ENCODE assay signal across 8 cellular contexts in the genomic region with DNA sequence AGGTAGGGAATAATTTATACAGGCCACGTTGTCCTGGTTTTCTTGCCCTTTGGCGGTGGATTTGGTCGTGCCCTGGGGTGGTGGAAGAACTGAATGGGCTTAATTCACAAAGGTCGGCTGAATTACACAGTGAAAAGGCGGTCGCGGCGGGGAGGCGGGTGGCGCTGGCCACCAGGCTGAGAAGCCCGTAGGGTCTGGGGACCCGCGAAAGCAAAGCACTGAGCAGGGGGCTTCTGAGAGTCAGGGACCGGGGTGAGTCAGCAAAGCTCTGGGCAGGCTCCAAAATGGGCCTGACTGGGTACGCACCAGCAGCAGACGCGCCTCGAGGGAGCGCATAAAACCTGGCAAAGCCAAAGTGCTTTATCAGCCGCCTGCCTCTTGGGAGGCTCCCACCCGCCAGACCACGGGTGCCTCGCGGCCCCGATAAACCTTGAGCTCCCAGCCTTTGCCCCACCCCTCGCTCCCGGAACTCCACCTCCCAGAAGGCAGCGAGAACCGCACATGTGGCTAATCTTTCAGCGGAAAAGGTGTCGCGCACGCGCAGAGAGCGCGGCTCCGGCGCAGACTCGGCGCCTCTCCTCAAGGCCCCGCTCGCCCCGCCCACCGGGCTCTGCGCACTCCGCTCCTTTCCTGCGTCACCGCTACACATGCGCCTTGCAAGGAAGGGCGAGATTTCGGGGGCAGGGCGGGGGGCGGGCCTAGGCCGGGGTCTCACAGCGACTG.
DNase-seq lines count a peak whose midpoint lies in the region; ATAC-seq, FAIRE-seq and TF ChIP-seq lines count a peak whose summit lies in the region.

No MANE protein-coding gene starts in this region.

- FAIRE-seq in D721Med (lab: Jason Lieb, UNC), result no peak

- no peak for TF ChIP-seq CTCF in D721Med (IDR thresholded peaks at IDR 0.05; ENCODE audit: insufficient read depth, missing control alignments)
- no peak for TF ChIP-seq CTCF in OCI-LY1 (IDR thresholded peaks at IDR 0.05; ENCODE audit: low read length)

- peak; percentile 81 for ATAC-seq in GM21526 (IDR thresholded peaks at IDR 0.05; ENCODE audit: low FRiP score, unreplicated experiment)

- H3K9me3 ChIP-seq in OCI-LY1 (ENCODE audit: low read length), result no peaks in the 10 kb centered on the region

- H3K36me3 ChIP-seq in OCI-LY1 (ENCODE audit: insufficient read depth, low read length), result peaks cover 71% of the 10 kb centered on the region

- H3K79me2 ChIP-seq in OCI-LY1 (ENCODE audit: insufficient read depth, low read length), result peaks cover 16% of the 10 kb centered on the region

- DNase-seq in D721Med (ENCODE audit: insufficient read length, low spot score) (peak; percentile 94), HuH-7 (ENCODE audit: low spot score) (peak; percentile 95), activated T-cell treated with anti-CD3 and anti-CD28 coated beads for 24 hours (ENCODE audit: low read depth) (peak; percentile 99), epidermal melanocyte (ENCODE audit: insufficient read length, low spot score) (peak; percentile 96), middle frontal gyrus (ENCODE audit: extremely low spot score, low spot score) (peak; percentile 97)
- DNase-seq in stimulated activated CD8-positive, alpha-beta memory T cell treated with anti-CD3 and anti-CD28 coated beads, Interleukin-2, amount 100 ng/mL, for 1 hour (ENCODE audit: low read depth in 2 of 2), result peak; percentile 98

- H2AFZ ChIP-seq in OCI-LY1 (ENCODE audit: low read length), result no peak overlapping the region

- peaks cover 24% of the 10 kb centered on the region for H3K4me1 ChIP-seq in OCI-LY1 (ENCODE audit: insufficient read depth, low read length, severe bottlenecking)

- H4K20me1 ChIP-seq in OCI-LY1 (ENCODE audit: insufficient read depth, low read length), result 0 out of 2 replicates have a peak, but pooled peaks cover 2% of the 10 kb centered on the region

- H3F3A ChIP-seq in OCI-LY1 (ENCODE audit: insufficient read depth, low read length), result no peaks in the 10 kb centered on the region

- peak overlapping the region; percentile 83 for H3K4me2 ChIP-seq in OCI-LY1 (ENCODE audit: low read length)

- peak overlapping the region; percentile 84 for H3K9ac ChIP-seq in OCI-LY1 (ENCODE audit: low read length)

- H3K27me3 ChIP-seq in OCI-LY1 (ENCODE audit: insufficient read depth, low read length), result no peaks in the 10 kb centered on the region

- H3K4me3 ChIP-seq in OCI-LY1 (ENCODE audit: low read depth, low read length, poor library complexity, severe bottlenecking), result peak overlapping the region; percentile 79

- no peaks in the 10 kb centered on the region for H3K9me2 ChIP-seq in OCI-LY1 (ENCODE audit: low read depth, low read length)

- peak overlapping the region; percentile 74 for H3K27ac ChIP-seq in OCI-LY1 (ENCODE audit: low read depth, low read length, poor library complexity, severe bottlenecking)

Comparison
In these comparisons a context has a peak if more than half of its experiments do, and no peak if none do; other contexts are left out.
1. Peak in every context shown above with its lines: DNase-seq, ATAC-seq, H3K4me3 ChIP-seq and H3K27ac ChIP-seq.